ENCODE assay signal across 14 cellular contexts in the genomic region with DNA sequence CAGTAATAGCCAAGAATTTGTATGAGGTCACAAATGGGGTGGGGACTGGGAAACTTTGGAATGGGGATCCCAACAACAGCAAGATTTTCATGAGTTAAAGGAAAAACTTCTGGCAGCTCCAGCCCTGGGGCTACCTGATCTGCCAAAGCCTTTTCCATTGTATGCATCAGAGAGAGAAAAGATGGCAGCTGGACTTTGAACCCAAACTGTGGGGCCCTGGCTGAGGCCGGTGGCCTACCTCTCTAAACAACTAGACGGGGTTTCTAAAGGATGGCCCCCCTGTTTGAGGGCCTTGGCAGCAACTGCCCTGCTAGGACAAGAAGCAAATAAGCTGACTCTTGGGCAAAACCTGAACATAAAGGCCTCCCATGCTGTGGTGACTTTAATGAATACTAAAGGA. TPM values are rescaled to one million over a fixed set of nuclear protein-coding genes. Genes with fewer than 3 reads are reported as not detected.
"Had no signal": no experiment of that assay in that cellular context is flagged by ENCODE, and none has a peak within 500 bp of the region (broad histone marks: within the 10 kb centered on the region; RNA-seq: fewer than 3 reads in every experiment).

No MANE protein-coding gene starts in this region.

RNA-seq across cellular contexts. Expression of gene DAPL1, which starts 52.4 kb away (rescaled TPM):
- total RNA-seq: activated B cell treated with CpG ODN at 0.5 μM for 24 hours; activated CD4-positive, alpha-beta memory T cell treated with anti-CD3 and anti-CD28 coated beads for 36 hours; activated CD4-positive, alpha-beta memory T cell treated with anti-CD3 and anti-CD28 coated beads, Interleukin-2, amount 10 ng/mL, durations not matched to agents 7 days and 5 days; activated CD4-positive, alpha-beta T cell treated with anti-CD3 and anti-CD28 coated beads for 36 hours; activated CD4-positive, alpha-beta T cell treated with anti-CD3 and anti-CD28 coated beads, Interleukin-2, amount 10 ng/mL, durations not matched to agents 24 days and 14 days; activated CD4-positive, alpha-beta T cell treated with anti-CD3 and anti-CD28 coated beads, Interleukin-2, amount 10 ng/mL, durations not matched to agents 7 days and 5 days; activated CD8-positive, alpha-beta memory T cell treated with anti-CD3 and anti-CD28 coated beads for 36 hours; activated CD8-positive, alpha-beta memory T cell treated with anti-CD3 and anti-CD28 coated beads, Interleukin-2, amount 10 ng/mL, durations not matched to agents 7 days and 5 days; activated CD8-positive, alpha-beta T cell treated with anti-CD3 and anti-CD28 coated beads for 36 hours; activated CD8-positive, alpha-beta T cell treated with anti-CD3 and anti-CD28 coated beads, Interleukin-2, amount 10 ng/mL, durations not matched to agents 7 days and 5 days; T-helper 1 cell treated with Interleukin-12 subunit alpha and Interleukin-12 subunit beta and Interleukin-4 antibody, amounts not matched to agents 30 ng/mL and 1 ng/mL, for 36 hours; T-helper 17 cell; T-helper 2 cell treated with Interferon-gamma antibody and Interleukin-4, amounts not matched to agents 100 ng/mL and 5 ng/mL, for 36 hours; WTC11 had no signal
